Comparison of ENCODE assay signal across 11 cellular contexts in the genomic region with DNA sequence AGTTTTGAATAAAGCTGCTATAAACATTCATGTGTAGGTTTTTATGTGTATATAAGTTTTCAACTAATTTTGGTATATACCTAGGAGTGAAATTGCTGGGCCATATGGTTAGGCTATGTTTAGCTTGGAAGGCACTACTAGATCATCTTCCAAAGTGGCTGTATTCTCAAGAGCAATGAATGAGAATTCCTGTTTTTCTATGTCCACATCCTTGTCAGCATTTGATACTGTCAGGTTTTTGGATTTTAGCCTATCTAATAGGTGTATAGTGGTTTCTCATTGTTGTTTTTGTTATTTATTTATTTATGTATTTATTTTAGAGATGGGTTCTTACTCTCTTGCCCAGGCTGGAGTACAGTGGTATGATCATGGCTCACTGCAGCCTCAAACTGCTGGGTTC.
"Had no signal": no experiment of that assay in that cellular context is flagged by ENCODE, and none has a peak within 500 bp of the region (broad histone marks: within the 10 kb centered on the region; RNA-seq: fewer than 3 reads in every experiment).

No MANE protein-coding gene starts in this region.

- H3K36me3 ChIP-seq: HAP-1 had no signal

- H3K4me1 ChIP-seq: HAP-1 had no signal

- H3K9ac ChIP-seq: GM23248 had no signal

- H3K4me3 ChIP-seq: GM23248, GM23338, HAP-1 had no signal

- H3K27ac ChIP-seq: GM23248 had no signal

- H3K4me2 ChIP-seq: GM23338 had no signal

- DNase-seq: GM23248, GOT3, H7, H9, HCEC 1CT, HFFc6 had no signal

- FAIRE-seq: H1, H54 had no signal

- H2AFZ ChIP-seq: GM23248, GM23338 had no signal

- ATAC-seq: GM23338, HCT116 had no signal
